In genomic region chr2:27916293-27917015, GRCh38 we compare ENCODE assay signal across 17 cellular contexts. TPM values are rescaled to one million over a fixed set of nuclear protein-coding genes. Genes with fewer than 3 reads are reported as not detected.
DNase-seq lines count a peak whose midpoint lies in the region; ATAC-seq and TF ChIP-seq lines count a peak whose summit lies in the region.
"Had no signal": no experiment of that assay in that cellular context is flagged by ENCODE, and none has a peak within 500 bp of the region (broad histone marks: within the 10 kb centered on the region; RNA-seq: fewer than 3 reads in every experiment).

No MANE protein-coding gene starts in this region.

- intact Hi-C loops in adrenal gland (cut with DNase I), result no loop called here
- intact Hi-C loops in left lung (cut with DNase I), result no loop called here
- intact Hi-C loops in gastrocnemius medialis (cut with DNase I; ENCODE audit: low total_unique reads), result no loop called here

- ATAC-seq in left lung, result peak; percentile 89
- no peak for ATAC-seq in gastrocnemius medialis
- ATAC-seq in GM18505 (IDR thresholded peaks at IDR 0.05; ENCODE audit: unreplicated experiment), result no peak
- no peak for ATAC-seq in HG03196 (IDR thresholded peaks at IDR 0.05; ENCODE audit: unreplicated experiment)
- ATAC-seq: foreskin keratinocyte, GM12878 had no signal

- H3K4me3 ChIP-seq in adrenal gland (no peak overlapping the region), left lung (no peak overlapping the region), gastrocnemius medialis (no peak overlapping the region)
- H3K4me3 ChIP-seq: GM12878, SJSA1 had no signal

- peak overlapping the region; percentile 41 to 89 (median 80) for H3K27ac ChIP-seq in adrenal gland
- peak overlapping the region; percentile 2 to 33 for H3K27ac ChIP-seq in left lung
- H3K27ac ChIP-seq in gastrocnemius medialis, result peak overlapping the region; percentile 78 to 93 (median 88)
- H3K27ac ChIP-seq: foreskin keratinocyte, SJSA1 had no signal

- no peak for DNase-seq in HEK293T (ENCODE audit: extremely low spot score)
- DNase-seq in adrenal gland, result no peak
- DNase-seq in left lung, result no peak
- no peak for DNase-seq in gastrocnemius medialis
- DNase-seq in C1 segment of cervical spinal cord (lab: John Stamatoyannopoulos, UW), result no peak
- no peak for DNase-seq in stimulated activated CD4-positive, alpha-beta T cell treated with anti-CD3 and anti-CD28 coated beads, Interleukin-15, amount 100 ng/mL, for 24 hours
- DNase-seq: activated gamma-delta T cell; AML-193; HFFc6; MM.1S; stimulated activated CD4-positive, alpha-beta T cell treated with anti-CD3 and anti-CD28 coated beads, Interleukin-4, amount 100 ng/mL, for 1 hour; substantia nigra had no signal

- POLR2A ChIA-PET in HEK293T (lab: Yijun Ruan, JAX), result no interaction called here

- H3K36me3 ChIP-seq in adrenal gland (replicated peaks in 1 of 2) (no peaks in the 10 kb centered on the region), left lung (no peaks in the 10 kb centered on the region), gastrocnemius medialis (no peaks in the 10 kb centered on the region)
- H3K36me3 ChIP-seq: SJSA1 had no signal

- H3K4me1 ChIP-seq in adrenal gland (replicated peaks in 1 of 2) (peaks cover 46 to 82% of the 10 kb centered on the region in 2 donors), left lung (peaks cover 18 to 44% of the 10 kb centered on the region in 2 donors), gastrocnemius medialis (peaks cover 63 to 75% of the 10 kb centered on the region in 2 donors)
- H3K4me1 ChIP-seq: SJSA1 had no signal

- in situ Hi-C loops in gastrocnemius medialis (cut with MboI; ENCODE audit: low sequenced_read_pairs in 4 of 4), result no loop called here

- CTCF ChIA-PET in HEK293T (lab: Yijun Ruan, JAX), result interaction anchor here (0.5 to 0.6 kb wide), 2 partner anchors 27 to 480 kb away, joined by 3 read pairs; no protein-coding TSS in a partner anchor

- TF ChIP-seq POLR2A in adrenal gland (IDR thresholded peaks at IDR 0.05) (no peak), gastrocnemius medialis (IDR thresholded peaks at IDR 0.05) (no peak), GM18505 (IDR thresholded peaks at IDR 0.05; ENCODE audit: borderline replicate concordance, extremely low read depth, insufficient read depth, insufficient read length) (no peak)

- H3K9me3 ChIP-seq in adrenal gland (replicated peaks in 1 of 3) (no peaks in the 10 kb centered on the region), left lung (no peaks in the 10 kb centered on the region), gastrocnemius medialis (no peaks in the 10 kb centered on the region)
- H3K9me3 ChIP-seq: SJSA1 had no signal

- TF ChIP-seq CTCF in adrenal gland (IDR thresholded peaks at IDR 0.05) (no peak), left lung (IDR thresholded peaks at IDR 0.05) (no peak), gastrocnemius medialis (IDR thresholded peaks at IDR 0.05 in 4 of 5, conservative IDR thresholded peaks at IDR 0.05 in 1 of 5) (no peak)

- 77 to 95% (median 88%) methylated on average over 1 of the region's 1 CpG for WGBS in adrenal gland, 4 donors

- H3K27me3 ChIP-seq in adrenal gland (no peaks in the 10 kb centered on the region), left lung (no peaks in the 10 kb centered on the region), gastrocnemius medialis (no peaks in the 10 kb centered on the region)
- H3K27me3 ChIP-seq: foreskin keratinocyte, SJSA1 had no signal

TF ChIP-seq in HEK293T, 16 proteins besides CTCF, POLR2A, EP300 and RAD21:
- TF ChIP-seq ARNT (IDR thresholded peaks at IDR 0.05) (no peak), TARDBP (IDR thresholded peaks at IDR 0.05) (no peak), SUZ12 (IDR thresholded peaks at IDR 0.05) (no peak), PKNOX1 (IDR thresholded peaks at IDR 0.05) (peak; percentile 54), FOXK2 (IDR thresholded peaks at IDR 0.05) (no peak), FOXA1 (IDR thresholded peaks at IDR 0.05) (no peak)

RNA-seq across cellular contexts. Expression of gene BABAM2, which starts 25.9 kb away (rescaled TPM):
- total RNA-seq in adrenal gland (100 to 1,000 TPM; 284 to 925 (median 405) TPM), left lung (10 to 100 TPM; 42.5 to 49.2 TPM), gastrocnemius medialis (10 to 100 TPM; 57.2 to 72.2 (median 67.5) TPM)
- 100 to 1,000 TPM; 150 to 323 (median 279) TPM for polyA plus RNA-seq in adrenal gland

RNA-seq across cellular contexts. Expression of gene RBKS, which starts 26.3 kb away (rescaled TPM):
- 10 to 100 TPM; 11.1 to 54.4 (median 30.1) TPM for total RNA-seq in adrenal gland
- 10 to 100 TPM; 14.6 to 20.3 (median 19.1) TPM for polyA plus RNA-seq in adrenal gland
- 1 to 10 TPM; 2.3 to 4.0 TPM for total RNA-seq in left lung
- total RNA-seq in gastrocnemius medialis, result 1 to 10 TPM in 3 of 4 donors, under 1 TPM in 1; 0.41 to 5.4 (median 3.0) TPM

Comparison
In these comparisons a context has a peak if more than half of its experiments do, and no peak if none do; other contexts are left out.
1. H3K27ac ChIP-seq: peak in every context shown above with its lines; median percentile 88 in gastrocnemius medialis; 80 in adrenal gland; 18 in left lung.